In the genomic region with DNA sequence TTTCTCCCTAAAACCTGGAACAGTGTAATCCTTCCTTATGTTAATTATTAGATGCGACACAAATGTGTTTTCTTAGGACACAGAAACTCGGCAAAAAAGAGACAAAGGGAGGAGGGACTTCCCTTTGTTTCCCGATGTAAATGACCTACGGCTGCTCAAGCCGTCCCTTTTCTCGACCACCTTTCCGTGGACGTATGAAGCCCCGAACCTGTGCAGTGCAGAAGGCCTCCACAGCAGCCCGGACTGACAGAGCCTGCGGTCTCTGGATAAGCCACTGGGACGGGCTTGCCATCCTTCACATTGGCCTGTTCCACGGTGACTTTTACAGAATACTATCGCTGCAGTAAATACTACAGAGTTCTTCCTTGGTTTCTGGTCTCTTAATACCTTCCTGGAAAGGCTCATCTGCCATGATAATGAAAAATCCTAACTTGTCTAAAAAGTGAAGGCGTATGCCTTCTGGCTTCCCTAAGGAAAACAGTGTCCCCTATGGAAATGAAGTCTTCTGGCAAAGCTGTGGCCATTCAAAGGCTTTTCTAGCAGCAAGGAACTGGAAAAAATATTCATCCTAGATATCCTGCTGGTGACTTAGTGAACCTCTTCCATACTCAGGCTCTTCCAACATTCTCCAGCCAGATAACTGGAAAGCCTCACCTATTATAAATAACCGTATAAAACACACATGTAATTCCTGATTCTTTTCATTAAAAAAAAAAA, we compare ENCODE assay signal across 10 cellular contexts.
DNase-seq lines count a peak whose midpoint lies in the region; ATAC-seq and TF ChIP-seq lines count a peak whose summit lies in the region.
"Had no signal": no experiment of that assay in that cellular context is flagged by ENCODE, and none has a peak within 500 bp of the region (broad histone marks: within the 10 kb centered on the region; RNA-seq: fewer than 3 reads in every experiment).

No MANE protein-coding gene starts in this region.

- H3K79me2 ChIP-seq in smooth muscle cell (ENCODE audit: low read depth), result peaks cover 70% of the 10 kb centered on the region

- H3K9ac ChIP-seq in HUES48 (ENCODE audit: low read depth, low read length) (peak overlapping the region; percentile 61), smooth muscle cell (ENCODE audit: low read depth) (peak overlapping the region; percentile 65)

- no peak overlapping the region for H2AFZ ChIP-seq in smooth muscle cell (ENCODE audit: low read depth)

- peaks cover 84% of the 10 kb centered on the region for H3K4me1 Mint-ChIP-seq in activated naive CD8-positive, alpha-beta T cell treated with anti-CD3 and anti-CD28 coated beads, Interleukin-2, amount 50 U/mL, for 24 hours

- DNase-seq in activated naive CD8-positive, alpha-beta T cell treated with anti-CD3 and anti-CD28 coated beads, Interleukin-2, amount 50 U/mL, for 24 hours, result no peak
- no peak for DNase-seq in smooth muscle cell (lab: John Stamatoyannopoulos, UW; ENCODE audit: unreplicated experiment)
- DNase-seq in hepatic stellate cell (ENCODE audit: low spot score), result no peak
- DNase-seq: hypothalamus, SHP77 treated with DMSO at 0.1 percent for 48 hours had no signal

- H3K36me3 Mint-ChIP-seq in activated naive CD8-positive, alpha-beta T cell treated with anti-CD3 and anti-CD28 coated beads, Interleukin-2, amount 50 U/mL, for 24 hours (ENCODE audit: low read depth), result peaks cover 4% of the 10 kb centered on the region

- no peak for ATAC-seq in activated naive CD8-positive, alpha-beta T cell treated with anti-CD3 and anti-CD28 coated beads, Interleukin-2, amount 50 U/mL, for 24 hours
- ATAC-seq in HG02840 (IDR thresholded peaks at IDR 0.05; ENCODE audit: low FRiP score, unreplicated experiment), result no peak
- no peak for ATAC-seq in GM19023 (IDR thresholded peaks at IDR 0.05; ENCODE audit: unreplicated experiment)
- ATAC-seq in HG03521 (IDR thresholded peaks at IDR 0.05; ENCODE audit: unreplicated experiment), result no peak

- H3K27ac ChIP-seq in HUES48 (ENCODE audit: low read depth, low read length) (peak overlapping the region; percentile 73), smooth muscle cell (ENCODE audit: low read depth) (peak overlapping the region; percentile 76)

- peak overlapping the region; percentile 93 for H3K27ac Mint-ChIP-seq in activated naive CD8-positive, alpha-beta T cell treated with anti-CD3 and anti-CD28 coated beads, Interleukin-2, amount 50 U/mL, for 24 hours

- TF ChIP-seq CTCF in smooth muscle cell (IDR thresholded peaks at IDR 0.05; ENCODE audit: borderline replicate concordance, insufficient read depth, poor library complexity, severe bottlenecking), result peak; percentile 6

- H3K36me3 ChIP-seq in HUES48 (ENCODE audit: control insufficient read depth, insufficient read depth, low read length) (no peaks in the 10 kb centered on the region), smooth muscle cell (ENCODE audit: low read depth) (no peaks in the 10 kb centered on the region)

- H3K4me2 ChIP-seq in smooth muscle cell, result peak overlapping the region; percentile 85

- H3K4me3 Mint-ChIP-seq in activated naive CD8-positive, alpha-beta T cell treated with anti-CD3 and anti-CD28 coated beads, Interleukin-2, amount 50 U/mL, for 24 hours, result peak overlapping the region; percentile 80

- H3F3A ChIP-seq in smooth muscle cell (ENCODE audit: low read depth), result peaks cover 22% of the 10 kb centered on the region

- H3K9me3 Mint-ChIP-seq in activated naive CD8-positive, alpha-beta T cell treated with anti-CD3 and anti-CD28 coated beads, Interleukin-2, amount 50 U/mL, for 24 hours, result no peaks in the 10 kb centered on the region

- H4K20me1 ChIP-seq in smooth muscle cell (ENCODE audit: low read depth), result peaks cover 36% of the 10 kb centered on the region

- H3K4me3 ChIP-seq in HUES48 (ENCODE audit: low read depth, low read length) (peak overlapping the region; percentile 80), iPS-11a (ENCODE audit: low read depth, low read length) (peak overlapping the region; percentile 48), smooth muscle cell (peak overlapping the region; percentile 89)

- 7% methylated on average over 16 of the region's 16 CpGs for WGBS in smooth muscle cell (ENCODE audit: low lambda C conversion rate)

- H3K4me1 ChIP-seq in HUES48 (ENCODE audit: control insufficient read depth, insufficient read depth, low read length), result peaks cover 36% of the 10 kb centered on the region
- H3K4me1 ChIP-seq in smooth muscle cell (ENCODE audit: low read depth), result peaks cover 37% of the 10 kb centered on the region

- H3K27me3 ChIP-seq in HUES48 (ENCODE audit: control insufficient read depth, insufficient read depth, low read length) (peaks cover 33% of the 10 kb centered on the region), smooth muscle cell (ENCODE audit: low read depth) (no peaks in the 10 kb centered on the region)

- H3K9me3 ChIP-seq in HUES48 (ENCODE audit: control insufficient read depth, insufficient read depth, low read length) (no peaks in the 10 kb centered on the region), smooth muscle cell (replicated peaks; ENCODE audit: low read depth) (no peaks in the 10 kb centered on the region)

- no peaks in the 10 kb centered on the region for H3K27me3 Mint-ChIP-seq in activated naive CD8-positive, alpha-beta T cell treated with anti-CD3 and anti-CD28 coated beads, Interleukin-2, amount 50 U/mL, for 24 hours
